16 cellular contexts compared by ENCODE assay signal in the genomic region with DNA sequence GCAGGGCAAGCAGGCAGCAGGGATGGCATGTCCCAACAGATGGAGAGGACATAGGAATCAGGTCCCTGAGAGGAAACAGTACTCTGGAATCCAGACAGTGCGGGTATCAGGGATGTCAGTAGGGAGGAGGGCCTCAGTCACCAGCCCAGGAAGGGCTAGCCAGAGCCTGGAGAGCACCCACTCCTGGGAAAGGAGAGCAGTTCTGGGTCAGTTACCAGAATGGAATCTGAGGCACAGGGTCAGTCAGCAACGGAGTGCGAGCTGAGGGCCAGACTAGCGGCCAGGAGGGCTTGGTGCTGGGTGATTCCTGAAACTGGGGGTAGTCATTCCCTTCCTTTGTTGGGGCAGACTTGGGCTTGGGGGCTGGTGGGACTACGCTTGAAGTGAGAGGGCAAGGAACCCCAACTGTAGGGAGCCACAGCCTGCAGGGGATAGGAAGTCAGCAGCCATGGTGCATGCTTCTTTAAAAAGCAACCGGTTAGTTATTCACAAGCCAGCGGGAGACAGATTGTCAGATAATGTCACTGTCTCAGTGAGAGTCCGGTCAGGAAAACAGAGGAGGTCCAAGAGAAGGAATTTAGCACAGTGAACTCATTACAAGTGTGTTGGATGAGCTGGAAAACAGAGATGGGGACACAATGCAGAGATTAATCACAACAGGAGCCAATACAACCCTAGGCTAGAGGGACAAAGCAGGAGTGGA. TPM values are rescaled to one million over a fixed set of nuclear protein-coding genes. Genes with fewer than 3 reads are reported as not detected.
"Had no signal": no experiment of that assay in that cellular context is flagged by ENCODE, and none has a peak within 500 bp of the region (broad histone marks: within the 10 kb centered on the region; RNA-seq: fewer than 3 reads in every experiment).

No MANE protein-coding gene starts in this region.

- H3K27ac ChIP-seq: transverse colon had no signal

- H3K9me3 ChIP-seq: esophagus squamous epithelium, transverse colon had no signal

- ATAC-seq: activated CD4-positive, CD25-positive, alpha-beta regulatory T cell treated with anti-CD3 and anti-CD28 coated beads, Interleukin-2, amount 50 U/mL, for 24 hours; activated CD8-positive, alpha-beta memory T cell treated with anti-CD3 and anti-CD28 coated beads, Interleukin-2, amount 10 ng/mL, durations not matched to agents 7 days and 5 days; activated T-cell treated with anti-CD3 and anti-CD28 coated beads, Interleukin-2, amount 50 U/mL, for 4 hours; left cardiac atrium had no signal

- DNase-seq: activated CD8-positive, alpha-beta memory T cell treated with anti-CD3 and anti-CD28 coated beads, Interleukin-2, amount 10 ng/mL, durations not matched to agents 7 days and 5 days; activated gamma-delta T cell; activated T-cell treated with anti-CD3 and anti-CD28 coated beads, Interleukin-2, amount 50 U/mL, for 4 hours; aorta; esophagus squamous epithelium; foreskin fibroblast; left cardiac atrium; mammary epithelial cell; T-helper 2 cell; transverse colon had no signal

- H3K27me3 Mint-ChIP-seq: activated CD8-positive, alpha-beta memory T cell treated with anti-CD3 and anti-CD28 coated beads, Interleukin-2, amount 10 ng/mL, durations not matched to agents 7 days and 5 days had no signal

- H3K4me3 ChIP-seq: esophagus squamous epithelium, smooth muscle cell, transverse colon had no signal

- H3K4me3 Mint-ChIP-seq: activated CD8-positive, alpha-beta memory T cell treated with anti-CD3 and anti-CD28 coated beads, Interleukin-2, amount 10 ng/mL, durations not matched to agents 7 days and 5 days; activated naive CD8-positive, alpha-beta T cell; activated T-cell treated with anti-CD3 and anti-CD28 coated beads, Interleukin-2, amount 50 U/mL, for 4 hours; nephron; stimulated activated effector memory CD8-positive, alpha-beta T cell treated with anti-CD3 and anti-CD28 coated beads, Interleukin-12 subunit alpha, Interleukin-12 subunit beta, amount 100 ng/mL, for 72 hours had no signal

- H3K27ac Mint-ChIP-seq: activated CD8-positive, alpha-beta memory T cell treated with anti-CD3 and anti-CD28 coated beads, Interleukin-2, amount 10 ng/mL, durations not matched to agents 7 days and 5 days; activated naive CD8-positive, alpha-beta T cell; stimulated activated effector memory CD8-positive, alpha-beta T cell treated with anti-CD3 and anti-CD28 coated beads, Interleukin-12 subunit alpha, Interleukin-12 subunit beta, amount 100 ng/mL, for 72 hours had no signal

- H3K9me3 Mint-ChIP-seq: activated T-cell treated with anti-CD3 and anti-CD28 coated beads, Interleukin-2, amount 50 U/mL, for 4 hours; stimulated activated effector memory CD8-positive, alpha-beta T cell treated with anti-CD3 and anti-CD28 coated beads, Interleukin-12 subunit alpha, Interleukin-12 subunit beta, amount 100 ng/mL, for 72 hours had no signal

- H3K36me3 ChIP-seq: esophagus squamous epithelium, transverse colon had no signal

- H3K4me1 Mint-ChIP-seq: nephron had no signal

- H3K36me3 Mint-ChIP-seq: activated CD8-positive, alpha-beta memory T cell treated with anti-CD3 and anti-CD28 coated beads, Interleukin-2, amount 10 ng/mL, durations not matched to agents 7 days and 5 days; stimulated activated effector memory CD8-positive, alpha-beta T cell treated with anti-CD3 and anti-CD28 coated beads, Interleukin-12 subunit alpha, Interleukin-12 subunit beta, amount 100 ng/mL, for 72 hours had no signal

- H3K27me3 ChIP-seq: esophagus squamous epithelium, transverse colon had no signal

RNA-seq across cellular contexts. Expression of a gene that starts 27.9 kb away (rescaled TPM):
- total RNA-seq: activated T-cell treated with anti-CD3 and anti-CD28 coated beads, Interleukin-2, amount 50 U/mL, for 4 hours; bronchial epithelial cell; mammary epithelial cell; smooth muscle cell had no signal

RNA-seq across cellular contexts. Expression of a gene that starts 34.8 kb away (rescaled TPM):
- total RNA-seq: bronchial epithelial cell had no signal
